11 cellular contexts compared by ENCODE assay signal in genomic region chr5:139390639-139391569, GRCh38. TPM values are rescaled to one million over a fixed set of nuclear protein-coding genes. Genes with fewer than 3 reads are reported as not detected.
DNase-seq lines count a peak whose midpoint lies in the region; ATAC-seq and TF ChIP-seq lines count a peak whose summit lies in the region.
"Had no signal": no experiment of that assay in that cellular context is flagged by ENCODE, and none has a peak within 500 bp of the region (broad histone marks: within the 10 kb centered on the region; RNA-seq: fewer than 3 reads in every experiment).

No MANE protein-coding gene starts in this region.

- TF ChIP-seq CTCF in heart left ventricle (IDR thresholded peaks at IDR 0.05) (no peak), right atrium auricular region (IDR thresholded peaks at IDR 0.05) (no peak), type B pancreatic cell (conservative IDR thresholded peaks at IDR 0.05) (no peak)

- H3K4me3 ChIP-seq in heart left ventricle: peak overlapping the region in 7 of 12 donors; percentile 65 to 82 (median 72)
- H3K4me3 ChIP-seq in right atrium auricular region: peak overlapping the region in 1 of 2 donors; percentile 62
- H3K4me3 ChIP-seq: K562, sigmoid colon had no signal

- ATAC-seq in heart left ventricle (no peak), left ventricle myocardium superior (no peak)
- ATAC-seq: K562 had no signal

- H3K27ac Mint-ChIP-seq in type B pancreatic cell: peak overlapping the region; percentile 41

- H3K36me3 ChIP-seq in heart left ventricle (peaks cover 0 to 14% (median 0%) of the 10 kb centered on the region in 9 donors), right atrium auricular region (no peaks in the 10 kb centered on the region)
- H3K36me3 ChIP-seq: sigmoid colon had no signal

- H3K9me3 Mint-ChIP-seq in type B pancreatic cell: no peaks in the 10 kb centered on the region

- H3K4me1 ChIP-seq in heart left ventricle: peaks cover 5 to 76% (median 56%) of the 10 kb centered on the region in 12 donors
- peaks cover 0 to 82% of the 10 kb centered on the region in 2 donors for H3K4me1 ChIP-seq in right atrium auricular region

- peak in 1 of 5 donors; percentile 31 for DNase-seq in heart left ventricle
- DNase-seq in left ventricle myocardium superior: no peak
- no peak for DNase-seq in right atrium auricular region (ENCODE audit: low spot score)
- DNase-seq in type B pancreatic cell (ENCODE audit: extremely low spot score, unreplicated experiment): no peak
- no peak for DNase-seq in T-helper 9 cell
- DNase-seq in NCI-H1105 (lab: John Stamatoyannopoulos, UW): no peak
- DNase-seq in superior temporal gyrus (ENCODE audit: extremely low spot score): no peak
- DNase-seq: effector CD4-positive, alpha-beta T cell; sigmoid colon had no signal

- H3K36me3 Mint-ChIP-seq in type B pancreatic cell: no peaks in the 10 kb centered on the region

- H3K27ac ChIP-seq in heart left ventricle (peak overlapping the region in 11 of 12 donors; percentile 21 to 97 (median 57)), right atrium auricular region (peak overlapping the region; percentile 93 to 96)

- H3K27me3 ChIP-seq in heart left ventricle (peaks cover 0 to 28% (median 0%) of the 10 kb centered on the region in 9 donors), right atrium auricular region (no peaks in the 10 kb centered on the region)

- H3K27me3 Mint-ChIP-seq in type B pancreatic cell: peaks cover 38% of the 10 kb centered on the region

- TF ChIP-seq POLR2A in heart left ventricle (IDR thresholded peaks at IDR 0.05) (no peak), Raji (IDR thresholded peaks at IDR 0.05; ENCODE audit: insufficient read depth, low read depth, low read length) (0 out of 2 replicates have a peak, but pooled peaks have one; percentile 4)

- intact Hi-C loops in heart left ventricle (cut with DNase I) (loop anchor here in 5 of 10 donors (5.0 to 10.0 kb wide), 2 partner anchors 49 to 96 kb away; partner anchors contain the start of genes PAIP2 (in 5 of the 5) and MATR3 (in 1 of the 5)), left ventricle myocardium superior (cut with micrococcal nuclease) (no loop called here)

- 49 to 57% (median 53%) methylated on average over 8 to 10 of the region's 10 CpGs for WGBS in heart left ventricle, 4 donors

- peak overlapping the region; percentile 79 for H3K4me3 Mint-ChIP-seq in type B pancreatic cell

- H3K9me3 ChIP-seq in heart left ventricle: no peaks in the 10 kb centered on the region
- no peaks in the 10 kb centered on the region for H3K9me3 ChIP-seq in right atrium auricular region
- H3K9me3 ChIP-seq: sigmoid colon had no signal

- peaks cover 4% of the 10 kb centered on the region for H3K4me1 Mint-ChIP-seq in type B pancreatic cell (ENCODE audit: unreplicated experiment)

RNA-seq across cellular contexts. Expression of gene MZB1, which starts 1.2 kb away (rescaled TPM):
- total RNA-seq in heart left ventricle (1 to 10 TPM in 3 of 9 donors, under 1 TPM in 4, not detected in 2; 0.31 to 5.2 (median 0.97) TPM), left ventricle myocardium superior (1.6 TPM), right atrium auricular region (1 to 10 TPM in 1 of 2 donors, under 1 TPM in 1; 0.70 to 1.3 TPM), type B pancreatic cell (ENCODE audit: low replicate concordance) (0.22 TPM in 1 of 2 replicates, not detected in the other)
- polyA plus RNA-seq in heart left ventricle: under 1 TPM; 0.33 to 0.72 TPM

RNA-seq across cellular contexts. Expression of gene PROB1, which starts 4.0 kb away (rescaled TPM):
- 10 to 100 TPM; 26.6 to 63.4 (median 38.1) TPM for total RNA-seq in heart left ventricle
- 10 to 100 TPM; 18.9 to 34.3 TPM for polyA plus RNA-seq in heart left ventricle
- 56.5 TPM for total RNA-seq in left ventricle myocardium superior
- total RNA-seq in right atrium auricular region: 10 to 100 TPM; 15.8 to 28.6 TPM
- 0.69 and 1.3 TPM in 2 replicates for total RNA-seq in type B pancreatic cell (ENCODE audit: low replicate concordance)

RNA-seq across cellular contexts. Expression of gene SLC23A1, which starts 7.8 kb away (rescaled TPM):
- total RNA-seq in heart left ventricle (not detected), left ventricle myocardium superior (not detected), right atrium auricular region (not detected), type B pancreatic cell (ENCODE audit: low replicate concordance) (1.6 and 2.1 TPM in 2 replicates)
- not detected for polyA plus RNA-seq in heart left ventricle
- total RNA-seq: K562, sigmoid colon had no signal

RNA-seq across cellular contexts. Expression of gene SPATA24, which starts 13.0 kb away (rescaled TPM):
- 10 to 100 TPM; 10.7 to 25.9 (median 16.0) TPM for total RNA-seq in heart left ventricle
- polyA plus RNA-seq in heart left ventricle: 10 to 100 TPM; 12.6 to 37.8 TPM
- 17.3 TPM for total RNA-seq in left ventricle myocardium superior
- 10 to 100 TPM in 1 of 2 donors, 1 to 10 TPM in 1; 9.5 to 29.7 TPM for total RNA-seq in right atrium auricular region
- 4.9 and 7.1 TPM in 2 replicates for total RNA-seq in type B pancreatic cell (ENCODE audit: low replicate concordance)

RNA-seq across cellular contexts. Expression of gene DNAJC18, which starts 48.4 kb away (rescaled TPM):
- 10 to 100 TPM in 5 of 9 donors, 1 to 10 TPM in 4; 4.8 to 17.8 (median 14.2) TPM for total RNA-seq in heart left ventricle
- 1 to 10 TPM; 4.0 to 4.7 TPM for polyA plus RNA-seq in heart left ventricle
- 10.5 TPM for total RNA-seq in left ventricle myocardium superior
- 1 to 10 TPM; 5.9 to 8.5 TPM for total RNA-seq in right atrium auricular region
- 9.4 and 25.8 TPM in 2 replicates for total RNA-seq in type B pancreatic cell (ENCODE audit: low replicate concordance)
